ENCODE assay signal across 8 cellular contexts in genomic region chr5:111742595-111742994, GRCh38. TPM values are rescaled to one million over a fixed set of nuclear protein-coding genes. Genes with fewer than 3 reads are reported as not detected.
DNase-seq lines count a peak whose midpoint lies in the region; ATAC-seq and TF ChIP-seq lines count a peak whose summit lies in the region.

No MANE protein-coding gene starts in this region.

- H3K9me3 Mint-ChIP-seq in activated naive CD8-positive, alpha-beta T cell (ENCODE audit: low read depth) = no peaks in the 10 kb centered on the region
- H3K9me3 Mint-ChIP-seq in activated naive CD8-positive, alpha-beta T cell treated with anti-CD3 and anti-CD28 coated beads, Interleukin-2, amount 50 U/mL, for 24 hours = no peaks in the 10 kb centered on the region

- no peaks in the 10 kb centered on the region for H3K27me3 ChIP-seq in upper lobe of right lung

- no peak overlapping the region for H3K27ac Mint-ChIP-seq in activated naive CD8-positive, alpha-beta T cell
- H3K27ac Mint-ChIP-seq in activated naive CD8-positive, alpha-beta T cell treated with anti-CD3 and anti-CD28 coated beads, Interleukin-2, amount 50 U/mL, for 24 hours = no peak overlapping the region

- H3K27me3 Mint-ChIP-seq in activated naive CD8-positive, alpha-beta T cell = no peaks in the 10 kb centered on the region
- peaks cover 2% of the 10 kb centered on the region for H3K27me3 Mint-ChIP-seq in activated naive CD8-positive, alpha-beta T cell treated with anti-CD3 and anti-CD28 coated beads, Interleukin-2, amount 50 U/mL, for 24 hours

- intact Hi-C loops in upper lobe of right lung (cut with DNase I) = no loop called here

- no peaks in the 10 kb centered on the region for H3K36me3 ChIP-seq in upper lobe of right lung

- no peak for DNase-seq in activated naive CD8-positive, alpha-beta T cell treated with anti-CD3 and anti-CD28 coated beads, Interleukin-2, amount 50 U/mL, for 24 hours
- peak; percentile 89 for DNase-seq in astrocyte of the spinal cord (ENCODE audit: low read depth, low spot score)
- DNase-seq in left lobe of liver (ENCODE audit: low spot score) = peak; percentile 75
- DNase-seq in upper lobe of right lung = no peak
- DNase-seq in NCI-H1048 (lab: John Stamatoyannopoulos, UW) = no peak
- DNase-seq in activated CD4-positive, CD25-positive, alpha-beta regulatory T cell treated with anti-CD3 and anti-CD28 coated beads, Interleukin-2, amount 50 U/mL, for 72 hours = no peak

- peaks cover 15% of the 10 kb centered on the region for H3K4me1 Mint-ChIP-seq in activated naive CD8-positive, alpha-beta T cell (ENCODE audit: low read depth)
- peaks cover 17% of the 10 kb centered on the region for H3K4me1 Mint-ChIP-seq in activated naive CD8-positive, alpha-beta T cell treated with anti-CD3 and anti-CD28 coated beads, Interleukin-2, amount 50 U/mL, for 24 hours

- H3K4me3 Mint-ChIP-seq in activated naive CD8-positive, alpha-beta T cell = peak overlapping the region; percentile 66
- H3K4me3 Mint-ChIP-seq in activated naive CD8-positive, alpha-beta T cell treated with anti-CD3 and anti-CD28 coated beads, Interleukin-2, amount 50 U/mL, for 24 hours = no peak overlapping the region

- no peaks in the 10 kb centered on the region for H3K9me3 ChIP-seq in upper lobe of right lung

- peaks cover 19% of the 10 kb centered on the region for H3K4me1 ChIP-seq in upper lobe of right lung

- TF ChIP-seq CTCF in astrocyte of the spinal cord (IDR thresholded peaks at IDR 0.05; ENCODE audit: low read depth, low read length) (no peak), upper lobe of right lung (IDR thresholded peaks at IDR 0.05) (no peak)

- no peak for ATAC-seq in activated naive CD8-positive, alpha-beta T cell treated with anti-CD3 and anti-CD28 coated beads, Interleukin-2, amount 50 U/mL, for 24 hours
- peak; percentile 85 for ATAC-seq in left lobe of liver
- ATAC-seq in upper lobe of right lung = peak; percentile 66
- ATAC-seq in GM21786 (IDR thresholded peaks at IDR 0.05; ENCODE audit: unreplicated experiment) = no peak

- H3K4me3 ChIP-seq in astrocyte of the spinal cord (ENCODE audit: low read depth, low read length) (peak overlapping the region; percentile 4), upper lobe of right lung (no peak overlapping the region)

- no peak overlapping the region for H3K27ac ChIP-seq in upper lobe of right lung

- in situ Hi-C loops in astrocyte of the spinal cord (cut with HindIII; ENCODE audit: low sequenced_read_pairs) = no loop called here

- no peaks in the 10 kb centered on the region for H3K36me3 Mint-ChIP-seq in activated naive CD8-positive, alpha-beta T cell
- no peaks in the 10 kb centered on the region for H3K36me3 Mint-ChIP-seq in activated naive CD8-positive, alpha-beta T cell treated with anti-CD3 and anti-CD28 coated beads, Interleukin-2, amount 50 U/mL, for 24 hours (ENCODE audit: low read depth)

RNA-seq across cellular contexts. Expression of gene NREP, which starts 14.4 kb away (rescaled TPM):
- total RNA-seq in left lobe of liver = 3.2 TPM
- 19.3 TPM for total RNA-seq in upper lobe of right lung

Comparison
In these comparisons a context has a peak if more than half of its experiments do, and no peak if none do; other contexts are left out.
1. ATAC-seq: peak in left lobe of liver (single experiment) and upper lobe of right lung (single experiment); none in activated naive CD8-positive, alpha-beta T cell treated with anti-CD3 and anti-CD28 coated beads, Interleukin-2, amount 50 U/mL, for 24 hours (single experiment) and GM21786 (single experiment).
2. DNase-seq: peak in astrocyte of the spinal cord (single experiment) and left lobe of liver (single experiment); none in activated naive CD8-positive, alpha-beta T cell treated with anti-CD3 and anti-CD28 coated beads, Interleukin-2, amount 50 U/mL, for 24 hours (single experiment), upper lobe of right lung (single experiment), NCI-H1048 (single experiment) and activated CD4-positive, CD25-positive, alpha-beta regulatory T cell treated with anti-CD3 and anti-CD28 coated beads, Interleukin-2, amount 50 U/mL, for 72 hours (single experiment).